In genomic region chr16:21663889-21664647, GRCh38 we compare ENCODE assay signal across 8 cellular contexts. TPM values are rescaled to one million over a fixed set of nuclear protein-coding genes. Genes with fewer than 3 reads are reported as not detected.
DNase-seq lines count a peak whose midpoint lies in the region; ATAC-seq and TF ChIP-seq lines count a peak whose summit lies in the region.

Gene OTOA, plus strand, starts transcription at chr16:21663968. Its CDS starts 14,547 bp downstream, at chr16:21678515.

- peak; percentile 84 for ATAC-seq in naive thymus-derived CD4-positive, alpha-beta T cell
- ATAC-seq in GM18520 (IDR thresholded peaks at IDR 0.05; ENCODE audit: unreplicated experiment): no peak

- DNase-seq in OCI-LY7 (ENCODE audit: low spot score): no peak
- no peak for DNase-seq in mammary epithelial cell
- DNase-seq in naive thymus-derived CD4-positive, alpha-beta T cell: peak in 7 of 9 donors; percentile 10 to 35 (median 21)
- DNase-seq in EL: no peak
- DNase-seq in SHP77 (lab: John Stamatoyannopoulos, UW): no peak
- no peak for DNase-seq in C1 segment of cervical spinal cord (lab: John Stamatoyannopoulos, UW)

- no peaks in the 10 kb centered on the region for H3K36me3 Mint-ChIP-seq in naive thymus-derived CD4-positive, alpha-beta T cell

- no TSS peak for BruUV-seq in OCI-LY7 (replicated peaks; lab: Mats Ljungman, UMichigan)
- no TSS peak for BruUV-seq in mammary epithelial cell (replicated peaks; lab: Mats Ljungman, UMichigan)

- in situ Hi-C loops in mammary epithelial cell (cut with MboI; ENCODE audit: low sequenced_read_pairs in 2 of 2): loop anchor here in 1 of 2 donors (25.0 kb wide), 1 partner anchor 148 kb away; no protein-coding TSS in a partner anchor

- H3K9me3 ChIP-seq in BLaER1 (no peaks in the 10 kb centered on the region), OCI-LY7 (ENCODE audit: low read length) (no peaks in the 10 kb centered on the region), mammary epithelial cell (replicated peaks; ENCODE audit: insufficient read depth, low read length) (no peaks in the 10 kb centered on the region)
- no peaks in the 10 kb centered on the region for H3K9me3 ChIP-seq in naive thymus-derived CD4-positive, alpha-beta T cell (ENCODE audit: control insufficient read depth in 2 of 3, low read length in 3 of 3)

- peaks cover 0 to 34% (median 0%) of the 10 kb centered on the region in 5 donors for H3K27me3 Mint-ChIP-seq in naive thymus-derived CD4-positive, alpha-beta T cell

- peak within 1 kb of the TSS; percentile 21 to 86 (median 82) for H3K4me3 Mint-ChIP-seq in naive thymus-derived CD4-positive, alpha-beta T cell

- H4K20me1 ChIP-seq in BLaER1 (no peaks in the 10 kb centered on the region), OCI-LY7 (ENCODE audit: insufficient read depth, low read length) (no peaks in the 10 kb centered on the region), mammary epithelial cell (ENCODE audit: insufficient read depth, low read length) (no peaks in the 10 kb centered on the region)

- H3K27ac Mint-ChIP-seq in naive thymus-derived CD4-positive, alpha-beta T cell: peak within 1 kb of the TSS in 3 of 9 donors; percentile 22 to 75 (median 37)

- H3K4me2 ChIP-seq in BLaER1 (peak within 1 kb of the TSS; percentile 69), OCI-LY7 (ENCODE audit: low read length) (peak within 1 kb of the TSS; percentile 49; the same call in 1 of the 2 replicates), mammary epithelial cell (ENCODE audit: insufficient read depth, low read depth, low read length) (peak within 1 kb of the TSS; percentile 77)

- dilution Hi-C loops in mammary epithelial cell (cut with HindIII; ENCODE audit: low sequenced_read_pairs): no loop called here

- WGBS in mammary epithelial cell (ENCODE audit: low coverage, missing lambda C conversion rate): 29% methylated on average over 7 of the region's 45 CpGs

- TF ChIP-seq CTCF in OCI-LY7 (conservative IDR thresholded peaks at IDR 0.05; ENCODE audit: low read length): no peak
- TF ChIP-seq CTCF in mammary epithelial cell (conservative IDR thresholded peaks at IDR 0.05 in 1 of 2, IDR thresholded peaks at IDR 0.05 in 1 of 2; ENCODE audit: extremely low read depth in 1 of 2, insufficient read depth in 1 of 2, low read depth in 1 of 2, low read length in 2 of 2): no peak

- H2AFZ ChIP-seq in OCI-LY7 (ENCODE audit: low read length) (no peak within 1 kb of the TSS), mammary epithelial cell (ENCODE audit: low read depth, low read length) (peak within 1 kb of the TSS; percentile 56)

- H3K4me1 Mint-ChIP-seq in naive thymus-derived CD4-positive, alpha-beta T cell: peaks cover 7 to 29% (median 21%) of the 10 kb centered on the region in 7 donors

- H3K4me1 ChIP-seq in BLaER1: peaks cover 68% of the 10 kb centered on the region
- H3K4me1 ChIP-seq in OCI-LY7 (ENCODE audit: insufficient read depth, low read length, poor library complexity, severe bottlenecking): peaks cover 32% of the 10 kb centered on the region
- peaks cover 10% of the 10 kb centered on the region for H3K4me1 ChIP-seq in mammary epithelial cell (ENCODE audit: insufficient read depth, low read length)
- H3K4me1 ChIP-seq in naive thymus-derived CD4-positive, alpha-beta T cell (ENCODE audit: control insufficient read depth in 2 of 2, insufficient read depth in 2 of 2, low read length in 2 of 2): peaks cover 10 to 11% of the 10 kb centered on the region in 2 donors

- no peaks in the 10 kb centered on the region for H3K9me3 Mint-ChIP-seq in naive thymus-derived CD4-positive, alpha-beta T cell

- peak within 1 kb of the TSS; percentile 57 for H3K4me3 ChIP-seq in BLaER1
- H3K4me3 ChIP-seq in OCI-LY7 (ENCODE audit: low read depth, low read length, poor library complexity, severe bottlenecking): no peak within 1 kb of the TSS
- peak within 1 kb of the TSS; percentile 17 to 35 (median 28) for H3K4me3 ChIP-seq in mammary epithelial cell (replicated peaks in 1 of 3; ENCODE audit: insufficient read depth in 1 of 3, low read depth in 2 of 3, low read length in 3 of 3)
- no peak within 1 kb of the TSS for H3K4me3 ChIP-seq in naive thymus-derived CD4-positive, alpha-beta T cell (ENCODE audit: low read length)

- H3K9me2 ChIP-seq in OCI-LY7 (ENCODE audit: insufficient read depth, low read length): no peaks in the 10 kb centered on the region

- intact Hi-C loops in OCI-LY7 (cut with micrococcal nuclease; ENCODE audit: unreplicated experiment) (no loop called here), mammary epithelial cell (cut with micrococcal nuclease) (no loop called here)
- intact Hi-C loops in naive thymus-derived CD4-positive, alpha-beta T cell (cut with micrococcal nuclease): loop anchor here in 1 of 2 donors (10.0 kb wide), 1 partner anchor 291 kb away; the partner anchor contains the start of gene UQCRC2

- POLR2A ChIA-PET in OCI-LY7 (lab: Charles Lee): interaction anchor here (0.8 kb wide), 1 partner anchor 1400 kb away, joined by 3 read pairs; no protein-coding TSS in a partner anchor
- POLR2A ChIA-PET in naive thymus-derived CD4-positive, alpha-beta T cell (lab: Charles Lee): no interaction called here

- no peak within 1 kb of the TSS for H3K27ac ChIP-seq in BLaER1
- H3K27ac ChIP-seq in OCI-LY7 (ENCODE audit: low read depth, low read length, poor library complexity, severe bottlenecking): no peak within 1 kb of the TSS
- H3K27ac ChIP-seq in mammary epithelial cell (ENCODE audit: insufficient read depth, low read depth, low read length): no peak within 1 kb of the TSS
- no peak within 1 kb of the TSS for H3K27ac ChIP-seq in naive thymus-derived CD4-positive, alpha-beta T cell (ENCODE audit: low read depth, low read length)

- CTCF ChIA-PET in OCI-LY7 (lab: Charles Lee; ENCODE audit: unreplicated experiment) (interaction anchor here (0.6 kb wide), 1 partner anchor 901 kb away, joined by 3 read pairs; no protein-coding TSS in a partner anchor), mammary epithelial cell (lab: Charles Lee; ENCODE audit: low non-redundant PET) (no interaction called here)
- CTCF ChIA-PET in naive thymus-derived CD4-positive, alpha-beta T cell (lab: Charles Lee): no interaction called here

- H3K36me3 ChIP-seq in BLaER1 (no peaks in the 10 kb centered on the region), OCI-LY7 (ENCODE audit: insufficient read depth, low read length) (peaks cover 12% of the 10 kb centered on the region), mammary epithelial cell (ENCODE audit: insufficient read depth, low read length) (no peaks in the 10 kb centered on the region)
- H3K36me3 ChIP-seq in naive thymus-derived CD4-positive, alpha-beta T cell (ENCODE audit: control insufficient read depth in 2 of 3, insufficient read depth in 3 of 3, low read length in 3 of 3): no peaks in the 10 kb centered on the region

- H3K9ac ChIP-seq in BLaER1 (no peak within 1 kb of the TSS), mammary epithelial cell (ENCODE audit: insufficient read depth, low read length) (no peak within 1 kb of the TSS)

- H3K27me3 ChIP-seq in BLaER1 (peaks cover 32% of the 10 kb centered on the region; the same call in 1 of the 2 replicates), mammary epithelial cell (ENCODE audit: insufficient read depth, low read length) (no peaks in the 10 kb centered on the region)
- H3K27me3 ChIP-seq in naive thymus-derived CD4-positive, alpha-beta T cell (ENCODE audit: control insufficient read depth in 2 of 2, insufficient read depth in 2 of 2, low read length in 2 of 2): no peaks in the 10 kb centered on the region

- H3K79me2 ChIP-seq in OCI-LY7 (ENCODE audit: insufficient read depth, low read depth, low read length) (no peaks in the 10 kb centered on the region), mammary epithelial cell (ENCODE audit: insufficient read depth, low read length) (no peaks in the 10 kb centered on the region)

RNA-seq across cellular contexts. Expression of gene OTOA, which starts in this region (rescaled TPM):
- total RNA-seq in OCI-LY7 (2014; rRNA removed; shearing (Covaris generic)): not detected in 2 replicates
- 0.09 TPM in 1 of 2 replicates, not detected in the other for total RNA-seq in OCI-LY7 (2022)
- total RNA-seq in mammary epithelial cell: 1 to 10 TPM in 1 of 2 donors, under 1 TPM in 1; 0.21 to 1.5 TPM
- 0.07 TPM for polyA plus RNA-seq in mammary epithelial cell
- polyA minus RNA-seq in mammary epithelial cell: not detected
- total RNA-seq in naive thymus-derived CD4-positive, alpha-beta T cell: under 1 TPM in 4 of 5 experiments, not detected in 1; 0.07 to 0.17 (median 0.13) TPM
- under 1 TPM in 1 of 2 donors, not detected in 1; 0.04 TPM for polyA plus RNA-seq in naive thymus-derived CD4-positive, alpha-beta T cell

Comparison
In these comparisons a context has a peak if more than half of its experiments do, and no peak if none do; other contexts are left out.
1. Peak in DNase-seq and ATAC-seq in naive thymus-derived CD4-positive, alpha-beta T cell; RNA of the gene not detected or under 1 TPM.
2. H3K4me3 ChIP-seq: peak in BLaER1 (single experiment) and mammary epithelial cell (3 of 3); none in OCI-LY7 (single experiment) and naive thymus-derived CD4-positive, alpha-beta T cell (single experiment).
3. Peak in every context shown above with its lines, with median percentiles within 50 percentile points of each other: H3K4me2 ChIP-seq.